26 cellular contexts compared by ENCODE assay signal in the genomic region with DNA sequence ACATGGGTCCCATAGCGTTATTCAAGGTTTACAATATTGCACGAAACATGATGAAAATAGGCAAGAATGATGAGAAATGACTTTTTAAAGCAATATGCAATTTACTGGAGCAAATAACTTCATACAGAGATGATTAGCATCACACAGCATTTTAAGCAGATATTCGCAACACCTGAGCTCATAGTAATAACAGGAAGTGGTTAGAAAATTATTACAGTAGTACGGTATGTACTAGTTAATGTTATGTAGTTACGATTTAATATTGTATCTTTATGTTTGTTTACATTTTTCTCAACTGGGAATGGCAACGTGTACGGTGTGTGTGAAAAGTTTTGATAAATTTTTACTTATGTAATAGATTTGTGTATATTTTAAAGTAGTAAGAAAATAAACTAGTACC.
DNase-seq lines count a peak whose midpoint lies in the region; ATAC-seq, FAIRE-seq and TF ChIP-seq lines count a peak whose summit lies in the region.
"Had no signal": no experiment of that assay in that cellular context is flagged by ENCODE, and none has a peak within 500 bp of the region (broad histone marks: within the 10 kb centered on the region; RNA-seq: fewer than 3 reads in every experiment).

No MANE protein-coding gene starts in this region.

- RAD21 ChIA-PET in HCT116 (lab: Charles Lee; ENCODE audit: low non-redundant PET in 1 of 2, low total read pairs in 2 of 2, uncharacterized antibody in 2 of 2, unreplicated experiment in 2 of 2): interaction anchor here in 1 of 2 experiments (0.8 kb wide), 1 partner anchor 833 kb away, joined by 3 read pairs; no protein-coding TSS in a partner anchor

- H3K4me3 ChIP-seq in CD4-positive, CD25-positive, alpha-beta regulatory T cell (ENCODE audit: low read depth, low read length): peak overlapping the region; percentile 61
- H3K4me3 ChIP-seq in HCT116 (replicated peaks in 1 of 2; ENCODE audit: low read depth in 1 of 2, low read length in 2 of 2): no peak overlapping the region
- H3K4me3 ChIP-seq in keratinocyte (ENCODE audit: control insufficient read depth in 2 of 3, extremely low read depth in 1 of 3, insufficient read depth in 2 of 3, low read depth in 1 of 3, low read length in 3 of 3): no peak overlapping the region
- H3K4me3 ChIP-seq in left lung: no peak overlapping the region
- H3K4me3 ChIP-seq: HAP-1, heart left ventricle, ovary, upper lobe of right lung had no signal

- H3K9ac ChIP-seq in HCT116 (ENCODE audit: low read length): no peak overlapping the region
- no peak overlapping the region for H3K9ac ChIP-seq in keratinocyte (ENCODE audit: control insufficient read depth, extremely low read depth, insufficient read depth, low read length)

- no peaks in the 10 kb centered on the region for H3K9me1 ChIP-seq in keratinocyte (ENCODE audit: control insufficient read depth, extremely low read depth, insufficient read depth, low read length)

- H2AFZ ChIP-seq in HCT116 (ENCODE audit: low read depth, low read length, poor library complexity, severe bottlenecking) (no peak overlapping the region), keratinocyte (ENCODE audit: control insufficient read depth, low read length) (no peak overlapping the region)

- H3K27ac ChIP-seq in CD4-positive, CD25-positive, alpha-beta regulatory T cell (ENCODE audit: insufficient read depth, low read length, poor library complexity, severe bottlenecking): peak overlapping the region; percentile 81
- H3K27ac ChIP-seq in HCT116 (ENCODE audit: low read depth, low read length): peak overlapping the region; percentile 81; the same call in 1 of the 2 replicates
- H3K27ac ChIP-seq in keratinocyte (ENCODE audit: control insufficient read depth, insufficient read depth, low read length): peak overlapping the region; percentile 36
- H3K27ac ChIP-seq in left lung: no peak overlapping the region
- H3K27ac ChIP-seq: heart left ventricle, ovary, upper lobe of right lung had no signal

- dilution Hi-C loops in keratinocyte (cut with MboI; ENCODE audit: extremely low pct_ligation_motif_present, low sequenced_read_pairs): no loop called here

- POLR2A ChIA-PET in HCT116 (lab: Charles Lee): no interaction called here

- H3K79me2 ChIP-seq in HCT116 (ENCODE audit: insufficient read depth, low read length) (peaks cover 25% of the 10 kb centered on the region), keratinocyte (ENCODE audit: control insufficient read depth, insufficient read depth, low read length) (peaks cover 6% of the 10 kb centered on the region)

- H3K27me3 Mint-ChIP-seq in CD4-positive, CD25-positive, alpha-beta regulatory T cell: no peaks in the 10 kb centered on the region
- H3K27me3 Mint-ChIP-seq: activated B cell treated with CpG ODN at 0.5 μM for 24 hours; activated CD4-positive, alpha-beta memory T cell treated with anti-CD3 and anti-CD28 coated beads for 36 hours; dendritic cell treated with granulocyte-macrophage colony-stimulating factor and Interleukin-4, amounts not matched to agents 40 ng/mL and 50 ng/mL, for 4 days; IgD-negative memory B cell; natural killer cell treated with Interleukin-12 subunit alpha and Interleukin-12 subunit beta and Interleukin-15 and Interleukin-18, amount 100 ng/mL, for 72 hours; stimulated activated memory B cell treated with anti-CD40 and anti-IgM and Interleukin-4, amounts not matched to agents 10 μg/mL and 1 μg/mL and 100 μg/mL, for 72 hours had no signal

- H4K20me1 ChIP-seq in HCT116 (ENCODE audit: insufficient read depth) (no peaks in the 10 kb centered on the region), keratinocyte (ENCODE audit: control insufficient read depth, extremely low read depth, insufficient read depth, low read length) (no peaks in the 10 kb centered on the region)

- no TSS peak for BruUV-seq in HCT116 (replicated peaks; lab: Mats Ljungman, UMichigan)

- H3K4me2 ChIP-seq in HCT116 (ENCODE audit: low read length) (no peak overlapping the region), keratinocyte (ENCODE audit: control insufficient read depth, extremely low read depth, insufficient read depth, low read depth, low read length) (no peak overlapping the region)

- TF ChIP-seq POLR2A in HCT116 (IDR thresholded peaks at IDR 0.05; ENCODE audit: borderline replicate concordance, extremely low read depth, insufficient read depth, insufficient read length): no peak

- peaks cover 31% of the 10 kb centered on the region for H3K4me1 ChIP-seq in CD4-positive, CD25-positive, alpha-beta regulatory T cell (ENCODE audit: control insufficient read depth, insufficient read depth, low read length, poor library complexity, severe bottlenecking)
- H3K4me1 ChIP-seq in HCT116 (ENCODE audit: control insufficient read depth in 1 of 2, insufficient read depth in 2 of 2, low read length in 2 of 2) (peaks cover 34 to 47% of the 10 kb centered on the region in 2 experiments), keratinocyte (ENCODE audit: control insufficient read depth, extremely low read depth, insufficient read depth, low read length) (peaks cover 10% of the 10 kb centered on the region), left lung (no peaks in the 10 kb centered on the region)
- H3K4me1 ChIP-seq: BE2C had no signal

- intact Hi-C loops in HCT116 (cut with micrococcal nuclease) (loop anchor here (5.0 to 10.0 kb wide), 3 partner anchors 422 to 945 kb away; partner anchors contain the start of genes KRR1 and PHLDA1), left lung (cut with DNase I) (no loop called here)

- peak; percentile 78 to 79 for ATAC-seq in CD4-positive, CD25-positive, alpha-beta regulatory T cell (ENCODE audit: low read depth in 2 of 2)
- ATAC-seq in HCT116 (no peak), left lung (no peak), HG03457 (IDR thresholded peaks at IDR 0.05; ENCODE audit: unreplicated experiment) (no peak), GM19452 (IDR thresholded peaks at IDR 0.05; ENCODE audit: unreplicated experiment) (no peak)
- ATAC-seq: heart left ventricle; natural killer cell treated with Interleukin-12 subunit alpha and Interleukin-12 subunit beta and Interleukin-15 and Interleukin-18, amount 100 ng/mL, for 72 hours; Right ventricle myocardium inferior; stimulated activated memory B cell treated with anti-CD40 and anti-IgM and Interleukin-4, amounts not matched to agents 10 μg/mL and 1 μg/mL and 100 μg/mL, for 72 hours; upper lobe of right lung had no signal

- peaks cover 0 to 1% (median 0%) of the 10 kb centered on the region in 7 donors for H3K9me3 Mint-ChIP-seq in CD4-positive, CD25-positive, alpha-beta regulatory T cell
- H3K9me3 Mint-ChIP-seq: activated B cell treated with CpG ODN at 0.5 μM for 24 hours; activated CD4-positive, alpha-beta memory T cell treated with anti-CD3 and anti-CD28 coated beads for 36 hours; dendritic cell treated with granulocyte-macrophage colony-stimulating factor and Interleukin-4, amounts not matched to agents 40 ng/mL and 50 ng/mL, for 4 days; IgD-negative memory B cell; natural killer cell treated with Interleukin-12 subunit alpha and Interleukin-12 subunit beta and Interleukin-15 and Interleukin-18, amount 100 ng/mL, for 72 hours; stimulated activated memory B cell treated with anti-CD40 and anti-IgM and Interleukin-4, amounts not matched to agents 10 μg/mL and 1 μg/mL and 100 μg/mL, for 72 hours had no signal

- no peaks in the 10 kb centered on the region for H3K36me3 ChIP-seq in CD4-positive, CD25-positive, alpha-beta regulatory T cell (ENCODE audit: control insufficient read depth, insufficient read depth, low read length)
- no peaks in the 10 kb centered on the region for H3K36me3 ChIP-seq in HCT116 (ENCODE audit: control insufficient read depth in 1 of 2, insufficient read depth in 2 of 2, low read length in 2 of 2)
- no peaks in the 10 kb centered on the region for H3K36me3 ChIP-seq in keratinocyte (ENCODE audit: control insufficient read depth in 2 of 2, extremely low read depth in 1 of 2, insufficient read depth in 2 of 2, low read length in 2 of 2)
- H3K36me3 ChIP-seq in left lung: no peaks in the 10 kb centered on the region
- H3K36me3 ChIP-seq: BE2C, HAP-1, heart left ventricle, ovary, upper lobe of right lung had no signal

- FAIRE-seq in keratinocyte (lab: Jason Lieb, UNC): no peak

- peak overlapping the region; percentile 77 to 94 (median 89) for H3K27ac Mint-ChIP-seq in CD4-positive, CD25-positive, alpha-beta regulatory T cell
- H3K27ac Mint-ChIP-seq: activated B cell treated with CpG ODN at 0.5 μM for 24 hours; activated CD4-positive, alpha-beta memory T cell treated with anti-CD3 and anti-CD28 coated beads for 36 hours; dendritic cell treated with granulocyte-macrophage colony-stimulating factor and Interleukin-4, amounts not matched to agents 40 ng/mL and 50 ng/mL, for 4 days; natural killer cell treated with Interleukin-12 subunit alpha and Interleukin-12 subunit beta and Interleukin-15 and Interleukin-18, amount 100 ng/mL, for 72 hours; stimulated activated memory B cell treated with anti-CD40 and anti-IgM and Interleukin-4, amounts not matched to agents 10 μg/mL and 1 μg/mL and 100 μg/mL, for 72 hours had no signal

- CTCF ChIA-PET in HCT116 (lab: Charles Lee): interaction anchor here (1.0 to 1.6 kb wide), 4 partner anchors 14 to 931 kb away, joined by 3 to 7 read pairs (median 3); no protein-coding TSS in a partner anchor

- H3K36me3 Mint-ChIP-seq in CD4-positive, CD25-positive, alpha-beta regulatory T cell: peaks cover 8% of the 10 kb centered on the region
- H3K36me3 Mint-ChIP-seq: activated CD4-positive, alpha-beta memory T cell treated with anti-CD3 and anti-CD28 coated beads for 36 hours; natural killer cell treated with Interleukin-12 subunit alpha and Interleukin-12 subunit beta and Interleukin-15 and Interleukin-18, amount 100 ng/mL, for 72 hours had no signal

- TF ChIP-seq CTCF in HCT116 (IDR thresholded peaks at IDR 0.05 in 2 of 3, conservative IDR thresholded peaks at IDR 0.05 in 1 of 3; ENCODE audit: borderline replicate concordance in 1 of 3, insufficient read depth in 1 of 3, low read depth in 2 of 3, low read length in 2 of 3): no peak
- no peak for TF ChIP-seq CTCF in keratinocyte (optimal IDR thresholded peaks at IDR 0.05 in 1 of 3, IDR thresholded peaks at IDR 0.05 in 1 of 3, conservative IDR thresholded peaks at IDR 0.05 in 1 of 3; ENCODE audit: extremely low read depth in 1 of 3, insufficient read depth in 2 of 3, low read length in 3 of 3)
- TF ChIP-seq CTCF in left lung (IDR thresholded peaks at IDR 0.05): no peak

- DNase-seq in CD4-positive, CD25-positive, alpha-beta regulatory T cell: peak in 2 of 3 donors; percentile 41 to 66
- DNase-seq in HCT116 (ENCODE audit: low read depth, low spot score) (no peak), amniotic epithelial cell (ENCODE audit: low read depth) (peak; percentile 26), keratinocyte (ENCODE audit: low read depth, low spot score) (no peak), left lung (no peak)
- DNase-seq in stimulated activated CD4-positive, alpha-beta T cell treated with anti-CD3 and anti-CD28 coated beads, Interleukin-4, amount 100 ng/mL, for 1 hour: no peak
- DNase-seq: activated B cell treated with CpG ODN at 0.5 μM for 24 hours; activated CD4-positive, alpha-beta memory T cell treated with anti-CD3 and anti-CD28 coated beads for 36 hours; activated gamma-delta T cell; amygdala; BE2C; heart left ventricle; NCI-H2029 treated with DMSO at 0.1 percent for 48 hours; NCI-H2227 treated with DMSO at 0.1 percent for 48 hours; NCI-H748 treated with DMSO at 0.1 percent for 48 hours; ovary; stimulated activated CD4-positive, alpha-beta T cell treated with anti-CD3 and anti-CD28 coated beads, Interleukin-2, amount 100 ng/mL, for 48 hours; upper lobe of right lung had no signal

- H3K4me3 Mint-ChIP-seq in CD4-positive, CD25-positive, alpha-beta regulatory T cell: peak overlapping the region; percentile 26 to 76 (median 64)
- H3K4me3 Mint-ChIP-seq: activated B cell treated with CpG ODN at 0.5 μM for 24 hours; activated CD4-positive, alpha-beta memory T cell treated with anti-CD3 and anti-CD28 coated beads for 36 hours; dendritic cell treated with granulocyte-macrophage colony-stimulating factor and Interleukin-4, amounts not matched to agents 40 ng/mL and 50 ng/mL, for 4 days; IgD-negative memory B cell; natural killer cell treated with Interleukin-12 subunit alpha and Interleukin-12 subunit beta and Interleukin-15 and Interleukin-18, amount 100 ng/mL, for 72 hours; stimulated activated memory B cell treated with anti-CD40 and anti-IgM and Interleukin-4, amounts not matched to agents 10 μg/mL and 1 μg/mL and 100 μg/mL, for 72 hours had no signal

- no peaks in the 10 kb centered on the region for H3K9me3 ChIP-seq in CD4-positive, CD25-positive, alpha-beta regulatory T cell (ENCODE audit: control insufficient read depth in 2 of 2, low read length in 2 of 2)
- H3K9me3 ChIP-seq in HCT116 (ENCODE audit: control insufficient read depth in 1 of 2, insufficient read depth in 1 of 2, low read depth in 1 of 2, low read length in 2 of 2): no peaks in the 10 kb centered on the region
- H3K9me3 ChIP-seq in keratinocyte (ENCODE audit: control insufficient read depth, low read depth, low read length): no peaks in the 10 kb centered on the region
- no peaks in the 10 kb centered on the region for H3K9me3 ChIP-seq in left lung
- H3K9me3 ChIP-seq: BE2C, HAP-1, heart left ventricle, ovary, upper lobe of right lung had no signal

- no peak for TF ChIP-seq RAD21 in HCT116 (IDR thresholded peaks at IDR 0.05; ENCODE audit: low read depth)

- peaks cover 18 to 58% (median 38%) of the 10 kb centered on the region in 4 donors for H3K4me1 Mint-ChIP-seq in CD4-positive, CD25-positive, alpha-beta regulatory T cell

- H3K27me3 ChIP-seq in CD4-positive, CD25-positive, alpha-beta regulatory T cell (ENCODE audit: control insufficient read depth, insufficient read depth, low read length): no peaks in the 10 kb centered on the region
- H3K27me3 ChIP-seq in HCT116 (ENCODE audit: insufficient read depth, low read length): no peaks in the 10 kb centered on the region
- no peaks in the 10 kb centered on the region for H3K27me3 ChIP-seq in keratinocyte (ENCODE audit: control insufficient read depth, extremely low read depth, insufficient read depth, low read length)
- no peaks in the 10 kb centered on the region for H3K27me3 ChIP-seq in left lung
- H3K27me3 ChIP-seq: BE2C, heart left ventricle, ovary, upper lobe of right lung had no signal

- no peaks in the 10 kb centered on the region for H3K9me2 ChIP-seq in HCT116 (ENCODE audit: insufficient read depth)

Comparison
In these comparisons a context has a peak if more than half of its experiments do, and no peak if none do; other contexts are left out.
1. ATAC-seq: peak in CD4-positive, CD25-positive, alpha-beta regulatory T cell (2 of 2); none in HCT116 (single experiment), left lung (single experiment), HG03457 (single experiment) and GM19452 (single experiment).
2. DNase-seq: peak in CD4-positive, CD25-positive, alpha-beta regulatory T cell (2 of 3) and amniotic epithelial cell (single experiment); none in HCT116 (single experiment), keratinocyte (single experiment), left lung (0 of 2) and stimulated activated CD4-positive, alpha-beta T cell treated with anti-CD3 and anti-CD28 coated beads, Interleukin-4, amount 100 ng/mL, for 1 hour (single experiment).
3. H3K27ac ChIP-seq: peak in CD4-positive, CD25-positive, alpha-beta regulatory T cell (single experiment), HCT116 (single experiment) and keratinocyte (single experiment); none in left lung (0 of 2).